Comparison of ENCODE assay signal across 14 cellular contexts in genomic region chr2:107001551-107001950, GRCh38.
DNase-seq lines count a peak whose midpoint lies in the region; ATAC-seq and TF ChIP-seq lines count a peak whose summit lies in the region.
"Had no signal": no experiment of that assay in that cellular context is flagged by ENCODE, and none has a peak within 500 bp of the region (broad histone marks: within the 10 kb centered on the region; RNA-seq: fewer than 3 reads in every experiment).

No MANE protein-coding gene starts in this region.

- no peak overlapping the region for H3K9ac ChIP-seq in Karpas-422 (ENCODE audit: low read length)
- peak overlapping the region; percentile 6 for H3K9ac ChIP-seq in smooth muscle cell (ENCODE audit: low read depth)
- H3K9ac ChIP-seq: BLaER1 had no signal

- H3K4me2 ChIP-seq in Karpas-422 (ENCODE audit: low read depth, low read length, poor library complexity, severe bottlenecking) (no peak overlapping the region), smooth muscle cell (peak overlapping the region; percentile 49)
- H3K4me2 ChIP-seq: BLaER1 had no signal

- H3K27ac ChIP-seq in Karpas-422 (ENCODE audit: low read length) (no peak overlapping the region), RWPE2 (ENCODE audit: poor library complexity, severe bottlenecking) (peak overlapping the region; percentile 53), brain microvascular endothelial cell (peak overlapping the region; percentile 89), smooth muscle cell (ENCODE audit: low read depth) (peak overlapping the region; percentile 67), testis (no peak overlapping the region)
- H3K27ac ChIP-seq: BLaER1 had no signal

- H3K4me1 ChIP-seq in Karpas-422 (ENCODE audit: low read length) = no peaks in the 10 kb centered on the region
- no peaks in the 10 kb centered on the region for H3K4me1 ChIP-seq in RWPE2 (ENCODE audit: insufficient read depth, poor library complexity, severe bottlenecking)
- H3K4me1 ChIP-seq in smooth muscle cell (ENCODE audit: low read depth) = peaks cover 4% of the 10 kb centered on the region
- no peaks in the 10 kb centered on the region for H3K4me1 ChIP-seq in testis
- H3K4me1 ChIP-seq: Caco-2, HAP-1 had no signal

- no peak for TF ChIP-seq CTCF in RWPE2 (IDR thresholded peaks at IDR 0.05; ENCODE audit: poor library complexity, severe bottlenecking)
- no peak for TF ChIP-seq CTCF in brain microvascular endothelial cell (IDR thresholded peaks at IDR 0.05; ENCODE audit: low read depth, low read length, missing control alignments)
- TF ChIP-seq CTCF in smooth muscle cell (IDR thresholded peaks at IDR 0.05; ENCODE audit: borderline replicate concordance, insufficient read depth, poor library complexity, severe bottlenecking) = no peak
- TF ChIP-seq CTCF in testis (IDR thresholded peaks at IDR 0.05) = no peak

- H3K36me3 ChIP-seq in Karpas-422 (ENCODE audit: insufficient read depth, low read length) (no peaks in the 10 kb centered on the region), RWPE2 (ENCODE audit: low read depth) (no peaks in the 10 kb centered on the region), brain microvascular endothelial cell (replicated peaks) (no peaks in the 10 kb centered on the region), smooth muscle cell (ENCODE audit: low read depth) (no peaks in the 10 kb centered on the region), testis (ENCODE audit: low read depth, missing control alignments) (no peaks in the 10 kb centered on the region)
- H3K36me3 ChIP-seq: BLaER1, HAP-1 had no signal

- H3K9me3 ChIP-seq in Karpas-422 (ENCODE audit: low read length) (no peaks in the 10 kb centered on the region), RWPE2 (ENCODE audit: severe bottlenecking) (no peaks in the 10 kb centered on the region), smooth muscle cell (replicated peaks; ENCODE audit: low read depth) (no peaks in the 10 kb centered on the region), testis (no peaks in the 10 kb centered on the region)
- H3K9me3 ChIP-seq: Caco-2, HAP-1 had no signal

- ATAC-seq in RWPE2 (ENCODE audit: low read depth) (no peak), GM21390 (IDR thresholded peaks at IDR 0.05; ENCODE audit: unreplicated experiment) (no peak), GM18519 (IDR thresholded peaks at IDR 0.05; ENCODE audit: low FRiP score, unreplicated experiment) (no peak)
- ATAC-seq: HepG2 had no signal

- no peaks in the 10 kb centered on the region for H3K79me2 ChIP-seq in Karpas-422 (ENCODE audit: low read length)
- no peaks in the 10 kb centered on the region for H3K79me2 ChIP-seq in smooth muscle cell (ENCODE audit: low read depth)

- WGBS in smooth muscle cell (ENCODE audit: low lambda C conversion rate) = 76% methylated on average over 5 of the region's 5 CpGs
- 64 to 66% methylated on average over 5 of the region's 5 CpGs for WGBS in testis, 2 donors

- DNase-seq in Karpas-422 = peak; percentile 41
- DNase-seq in RWPE2 (ENCODE audit: low spot score) = no peak
- no peak for DNase-seq in brain microvascular endothelial cell
- DNase-seq in smooth muscle cell (lab: John Stamatoyannopoulos, UW; ENCODE audit: unreplicated experiment) = no peak
- DNase-seq in testis = no peak
- DNase-seq: AML-193; Caco-2; CD8-positive, alpha-beta memory T cell; GF-D8 had no signal

- no peaks in the 10 kb centered on the region for H3K27me3 ChIP-seq in Karpas-422 (ENCODE audit: low read length)
- no peaks in the 10 kb centered on the region for H3K27me3 ChIP-seq in RWPE2 (ENCODE audit: insufficient read depth, poor library complexity, severe bottlenecking)
- no peaks in the 10 kb centered on the region for H3K27me3 ChIP-seq in brain microvascular endothelial cell (replicated peaks)
- no peaks in the 10 kb centered on the region for H3K27me3 ChIP-seq in smooth muscle cell (ENCODE audit: low read depth)
- no peaks in the 10 kb centered on the region for H3K27me3 ChIP-seq in testis
- H3K27me3 ChIP-seq: BLaER1 had no signal

- no peaks in the 10 kb centered on the region for H4K20me1 ChIP-seq in Karpas-422 (ENCODE audit: insufficient read depth, low read depth, low read length)
- H4K20me1 ChIP-seq in smooth muscle cell (ENCODE audit: low read depth) = no peaks in the 10 kb centered on the region
- H4K20me1 ChIP-seq: BLaER1 had no signal

- intact Hi-C loops in testis (cut with DNase I; ENCODE audit: low total_unique reads) = no loop called here

- no peak for TF ChIP-seq POLR2A in testis (IDR thresholded peaks at IDR 0.05)

- no peaks in the 10 kb centered on the region for H3K9me2 ChIP-seq in Karpas-422 (replicated peaks; ENCODE audit: insufficient read depth, low read length)

- in situ Hi-C loops in brain microvascular endothelial cell (cut with HindIII; ENCODE audit: low pct_ligation_motif_present, low sequenced_read_pairs) = no loop called here

- no peaks in the 10 kb centered on the region for H3F3A ChIP-seq in smooth muscle cell (ENCODE audit: low read depth)

- H3K4me3 ChIP-seq in Karpas-422 (ENCODE audit: low read length) = no peak overlapping the region
- H3K4me3 ChIP-seq in RWPE2 (ENCODE audit: severe bottlenecking) = no peak overlapping the region
- no peak overlapping the region for H3K4me3 ChIP-seq in brain microvascular endothelial cell (ENCODE audit: low read depth, low read length)
- no peak overlapping the region for H3K4me3 ChIP-seq in smooth muscle cell
- no peak overlapping the region for H3K4me3 ChIP-seq in testis
- H3K4me3 ChIP-seq: BLaER1, HAP-1 had no signal

- no peak overlapping the region for H2AFZ ChIP-seq in Karpas-422 (ENCODE audit: low read length)
- no peak overlapping the region for H2AFZ ChIP-seq in smooth muscle cell (ENCODE audit: low read depth)

Comparison
In these comparisons a context has a peak if more than half of its experiments do, and no peak if none do; other contexts are left out.
1. H3K27ac ChIP-seq: peak in RWPE2 (single experiment), brain microvascular endothelial cell (single experiment) and smooth muscle cell (single experiment); none in Karpas-422 (single experiment) and testis (0 of 2).